4 cellular contexts compared by ENCODE assay signal in genomic region chr3:12787967-12788690, GRCh38. TPM values are rescaled to one million over a fixed set of nuclear protein-coding genes. Genes with fewer than 3 reads are reported as not detected.
"Had no signal": no experiment of that assay in that cellular context is flagged by ENCODE, and none has a peak within 500 bp of the region (broad histone marks: within the 10 kb centered on the region; RNA-seq: fewer than 3 reads in every experiment).

No MANE protein-coding gene starts in this region.

RNA-seq across cellular contexts. Expression of gene CAND2, which starts 8.4 kb away (rescaled TPM):
- total RNA-seq: HT-29 had no signal

RNA-seq across cellular contexts. Expression of gene TMEM40, which starts 29.1 kb away (rescaled TPM):
- total RNA-seq: H1, H9, HT-29, IMR-90 had no signal
